Comparison of ENCODE assay signal across 13 cellular contexts in genomic region chr14:37493606-37494005, GRCh38.
DNase-seq lines count a peak whose midpoint lies in the region; ATAC-seq, FAIRE-seq and TF ChIP-seq lines count a peak whose summit lies in the region.
"Had no signal": no experiment of that assay in that cellular context is flagged by ENCODE, and none has a peak within 500 bp of the region (broad histone marks: within the 10 kb centered on the region; RNA-seq: fewer than 3 reads in every experiment).

No MANE protein-coding gene starts in this region.

- H3K4me2 ChIP-seq in GM23248 (ENCODE audit: unreplicated experiment) = no peak overlapping the region
- no peak overlapping the region for H3K4me2 ChIP-seq in IMR-90 (ENCODE audit: low read depth, low read length)

- BruUV-seq in IMR-90 (replicated peaks; lab: Mats Ljungman, UMichigan) = no TSS peak

- H4K5ac ChIP-seq in IMR-90 (ENCODE audit: low read depth, low read length) = no peak overlapping the region

- H3F3A ChIP-seq in GM23248 (ENCODE audit: insufficient read depth) = no peaks in the 10 kb centered on the region

- H3K23ac ChIP-seq in IMR-90 (ENCODE audit: low read depth, low read length) = no peak overlapping the region

- H3K9me2 ChIP-seq in GM23248 (ENCODE audit: insufficient read depth) = no peaks in the 10 kb centered on the region

- H2AK9ac ChIP-seq in IMR-90 (replicated peaks; ENCODE audit: low read depth, low read length, poor library complexity) = no peak overlapping the region

- TF ChIP-seq CTCF in IMR-90 (conservative IDR thresholded peaks at IDR 0.05; ENCODE audit: low read depth, low read length) = no peak
- TF ChIP-seq CTCF in bronchial epithelial cell (IDR thresholded peaks at IDR 0.05; ENCODE audit: insufficient read depth, low read length, severe bottlenecking) = no peak
- TF ChIP-seq CTCF in vagina (IDR thresholded peaks at IDR 0.05) = no peak

- H3K56ac ChIP-seq in IMR-90 (ENCODE audit: extremely low read depth, insufficient read depth, low read length) = no peak overlapping the region

- H3K9me1 ChIP-seq in IMR-90 (ENCODE audit: insufficient read depth, low read length) = no peaks in the 10 kb centered on the region

- H2AFZ ChIP-seq in GM23248 (no peak overlapping the region), IMR-90 (replicated peaks; ENCODE audit: low read length, poor library complexity) (no peak overlapping the region)

- H2BK20ac ChIP-seq in IMR-90 (ENCODE audit: low read depth, low read length) = no peak overlapping the region

- no peaks in the 10 kb centered on the region for H3K79me2 ChIP-seq in GM23248 (ENCODE audit: insufficient read depth)

- H4K20me1 ChIP-seq in GM23248 (ENCODE audit: insufficient read depth) (no peaks in the 10 kb centered on the region), IMR-90 (ENCODE audit: insufficient read depth, low read length) (no peaks in the 10 kb centered on the region)

- H3K9ac ChIP-seq in GM23248 = no peak overlapping the region
- no peak overlapping the region for H3K9ac ChIP-seq in IMR-90 (ENCODE audit: low read depth, low read length)

- intact Hi-C loops in IMR-90 (cut with micrococcal nuclease) = no loop called here
- intact Hi-C loops in vagina (cut with DNase I) = no loop called here

- H3K36me3 ChIP-seq in GM23248 (ENCODE audit: low read depth) (no peaks in the 10 kb centered on the region), IMR-90 (ENCODE audit: control insufficient read depth, insufficient read depth, low read length) (no peaks in the 10 kb centered on the region), bronchial epithelial cell (ENCODE audit: control insufficient read depth, insufficient read depth, low read length) (no peaks in the 10 kb centered on the region), vagina (no peaks in the 10 kb centered on the region)

- TF ChIP-seq RAD21 in IMR-90 (IDR thresholded peaks at IDR 0.05; ENCODE audit: low read length) = no peak

- dilution Hi-C loops in IMR-90 (cut with HindIII; ENCODE audit: low sequenced_read_pairs, unreplicated experiment) = no loop called here

- no peaks in the 10 kb centered on the region for H3K4me1 ChIP-seq in GM23248 (ENCODE audit: insufficient read depth)
- H3K4me1 ChIP-seq in IMR-90 (ENCODE audit: control insufficient read depth, insufficient read depth, low read length) = no peaks in the 10 kb centered on the region
- no peaks in the 10 kb centered on the region for H3K4me1 ChIP-seq in vagina

- H3K9me3 ChIP-seq in GM23248 (ENCODE audit: low read depth) = no peaks in the 10 kb centered on the region
- no peaks in the 10 kb centered on the region for H3K9me3 ChIP-seq in IMR-90 (ENCODE audit: control insufficient read depth, insufficient read depth, low read length)
- no peaks in the 10 kb centered on the region for H3K9me3 ChIP-seq in vagina

- H3K27me3 ChIP-seq in GM23248 (replicated peaks; ENCODE audit: insufficient read depth) (no peaks in the 10 kb centered on the region), IMR-90 (ENCODE audit: control insufficient read depth, insufficient read depth, low read length) (no peaks in the 10 kb centered on the region), bronchial epithelial cell (ENCODE audit: control insufficient read depth, insufficient read depth, low read length) (no peaks in the 10 kb centered on the region), vagina (no peaks in the 10 kb centered on the region)

- H2BK120ac ChIP-seq in IMR-90 (ENCODE audit: low read depth, low read length) = no peak overlapping the region

- in situ Hi-C loops in GM23248 (cut with MboI) = no loop called here
- in situ Hi-C loops in IMR-90 (cut with MboI; ENCODE audit: low sequenced_read_pairs) = no loop called here

- H3K18ac ChIP-seq in IMR-90 (ENCODE audit: low read depth, low read length) = no peak overlapping the region

- WGBS in GM23248 (ENCODE audit: low coverage in 1 of 2, low lambda C conversion rate in 2 of 2, missing lambda C conversion rate in 2 of 2), 2 experiments = 92 to 94% methylated on average over 2 of the region's 2 CpGs
- no CpG with 5 or more reads among the region's 2 CpGs for WGBS in IMR-90 (ENCODE audit: extremely low coverage in 2 of 2, insufficient read length in 1 of 2), 2 experiments

- no peak overlapping the region for H2BK5ac ChIP-seq in IMR-90 (ENCODE audit: low read depth, low read length, poor library complexity, severe bottlenecking)

- H4K91ac ChIP-seq in IMR-90 (ENCODE audit: insufficient read depth, low read depth, low read length) = no peak overlapping the region

- TF ChIP-seq POLR2A in IMR-90 (IDR thresholded peaks at IDR 0.05; ENCODE audit: low read depth, low read length) = no peak
- no peak for TF ChIP-seq POLR2A in vagina (IDR thresholded peaks at IDR 0.05)

- ATAC-seq in IMR-90 (ENCODE audit: low read depth) = peak; percentile 40; the same call in 1 of the 2 replicates
- ATAC-seq: CD8-positive, alpha-beta T cell had no signal

- H2BK15ac ChIP-seq in IMR-90 (ENCODE audit: low read depth, low read length) = no peak overlapping the region

- H3K4ac ChIP-seq in IMR-90 (ENCODE audit: low read depth, low read length) = no peak overlapping the region

- no peak for FAIRE-seq in bronchial epithelial cell (lab: Jason Lieb, UNC)
- FAIRE-seq: GM12892, H54 had no signal

- no peaks in the 10 kb centered on the region for H3K79me1 ChIP-seq in IMR-90 (ENCODE audit: low read depth in 1 of 2, low read length in 2 of 2)

- POLR2A ChIA-PET in IMR-90 (lab: Charles Lee; ENCODE audit: unreplicated experiment) = no interaction called here

- H3K27ac ChIP-seq in GM23248 = no peak overlapping the region
- no peak overlapping the region for H3K27ac ChIP-seq in IMR-90 (ENCODE audit: insufficient read depth, low read length)
- H3K27ac ChIP-seq in vagina = no peak overlapping the region

- no peak overlapping the region for H4K8ac ChIP-seq in IMR-90 (ENCODE audit: low read depth in 2 of 2, low read length in 2 of 2)

- H3K4me3 ChIP-seq in GM23248 = no peak overlapping the region
- no peak overlapping the region for H3K4me3 ChIP-seq in IMR-90 (ENCODE audit: insufficient read depth, low read depth, low read length)
- H3K4me3 ChIP-seq in bronchial epithelial cell (ENCODE audit: low read depth, low read length) = no peak overlapping the region
- H3K4me3 ChIP-seq in vagina = no peak overlapping the region

- no peak overlapping the region for H2AK5ac ChIP-seq in IMR-90 (ENCODE audit: low read depth, low read length)

- DNase-seq in GM23248 (peak; percentile 1), IMR-90 (peak; percentile 33), bronchial epithelial cell (ENCODE audit: low read depth) (peak; percentile 56), iris pigment epithelial cell (ENCODE audit: low read depth) (peak; percentile 27), ureter (ENCODE audit: low spot score) (no peak), vagina (ENCODE audit: extremely low spot score in 2 of 2) (no peak), MV-4-11 (lab: John Stamatoyannopoulos, UW) (no peak)
- DNase-seq: CD8-positive, alpha-beta T cell; COR-L47; DND-41; GDM1 had no signal

- CTCF ChIA-PET in IMR-90 (lab: Yijun Ruan, JAX) = interaction anchor here (0.7 kb wide), 1 partner anchor 10 kb away, joined by 3 read pairs; no protein-coding TSS in a partner anchor

- no peak overlapping the region for H3K14ac ChIP-seq in IMR-90 (replicated peaks; ENCODE audit: low read depth, low read length)

TF ChIP-seq in IMR-90, 13 proteins besides CTCF, POLR2A, EP300 and RAD21:
- TF ChIP-seq MXI1 (IDR thresholded peaks at IDR 0.05; ENCODE audit: borderline replicate concordance, low read depth, low read length) = no peak
- no peak for TF ChIP-seq FOS (IDR thresholded peaks at IDR 0.05; ENCODE audit: low read depth, low read length)
- TF ChIP-seq CEBPB (IDR thresholded peaks at IDR 0.05; ENCODE audit: low read depth, low read length) = peak; percentile 59
- TF ChIP-seq RCOR1 (IDR thresholded peaks at IDR 0.05; ENCODE audit: insufficient replicate concordance, low read length) = no peak
TF ChIP-seq in IMR-90: peak in this region for 1.

Comparison
In these comparisons a context has a peak if more than half of its experiments do, and no peak if none do; other contexts are left out.
1. DNase-seq: peak in GM23248 (single experiment), IMR-90 (single experiment), bronchial epithelial cell (single experiment) and iris pigment epithelial cell (single experiment); none in ureter (single experiment), vagina (0 of 2) and MV-4-11 (single experiment).